11 cellular contexts compared by ENCODE assay signal in genomic region chr4:36303430-36304137, GRCh38. TPM values are rescaled to one million over a fixed set of nuclear protein-coding genes. Genes with fewer than 3 reads are reported as not detected.
A peak's percentile ranks its signal among the peaks of the same experiment; 100 is the strongest.
DNase-seq lines count a peak whose midpoint lies in the region; ATAC-seq and TF ChIP-seq lines count a peak whose summit lies in the region.
"Had no signal": no experiment of that assay in that cellular context is flagged by ENCODE, and none has a peak within 500 bp of the region (broad histone marks: within the 10 kb centered on the region; RNA-seq: fewer than 3 reads in every experiment).

No MANE protein-coding gene starts in this region.

- intact Hi-C loops in CD14-positive monocyte (cut with micrococcal nuclease) = no loop called here

- DNase-seq in CD14-positive monocyte (ENCODE audit: low spot score) = no peak
- peak; percentile 91 for DNase-seq in SKM-1 treated with dmso at 0.1 percent for 144 hours (lab: John Stamatoyannopoulos, UW; ENCODE audit: unreplicated experiment)
- no peak for DNase-seq in pons (ENCODE audit: low spot score)
- no peak for DNase-seq in kidney glomerular epithelial cell (lab: John Stamatoyannopoulos, UW)
- DNase-seq in amniotic stem cell (lab: John Stamatoyannopoulos, UW) = no peak
- no peak for DNase-seq in right atrium auricular region (ENCODE audit: low spot score)
- DNase-seq: C1 segment of cervical spinal cord, small intestine had no signal

- H3K27ac ChIP-seq in right atrium auricular region = no peak overlapping the region

- no peaks in the 10 kb centered on the region for H3K9me3 Mint-ChIP-seq in CD14-positive monocyte

- no peaks in the 10 kb centered on the region for H3K4me1 ChIP-seq in right atrium auricular region

- peaks cover 0 to 2% of the 10 kb centered on the region in 2 donors for H3K36me3 Mint-ChIP-seq in CD14-positive monocyte

- H3K36me3 ChIP-seq in right atrium auricular region = no peaks in the 10 kb centered on the region

- peak overlapping the region; percentile 46 to 86 (median 72) for H3K27ac Mint-ChIP-seq in CD14-positive monocyte
- H3K27ac Mint-ChIP-seq: activated T-helper 1 cell treated with anti-CD3 and anti-CD28 coated beads, Interleukin-12 subunit alpha, Interleukin-12 subunit beta, Interleukin-2, Interleukin-4 antibody, amounts not matched to agents 30 ng/mL and 10 ng/mL and 1 ng/mL, durations not matched to agents 14 hours and 24 hours and 36 hours had no signal

- H3K4me1 Mint-ChIP-seq in CD14-positive monocyte = peaks cover 39% of the 10 kb centered on the region

- ATAC-seq in GM19397 (IDR thresholded peaks at IDR 0.05; ENCODE audit: unreplicated experiment) (peak; percentile 84), HG03064 (IDR thresholded peaks at IDR 0.05; ENCODE audit: low read depth, unreplicated experiment) (peak; percentile 92)

- H3K4me3 Mint-ChIP-seq in CD14-positive monocyte = no peak overlapping the region
- H3K4me3 Mint-ChIP-seq: activated T-helper 1 cell treated with anti-CD3 and anti-CD28 coated beads, Interleukin-12 subunit alpha, Interleukin-12 subunit beta, Interleukin-2, Interleukin-4 antibody, amounts not matched to agents 30 ng/mL and 10 ng/mL and 1 ng/mL, durations not matched to agents 14 hours and 24 hours and 36 hours had no signal

- TF ChIP-seq CTCF in CD14-positive monocyte (IDR thresholded peaks at IDR 0.05) (no peak), right atrium auricular region (IDR thresholded peaks at IDR 0.05) (no peak)

- H3K4me3 ChIP-seq in right atrium auricular region = no peak overlapping the region

- H3K9me3 ChIP-seq in right atrium auricular region = no peaks in the 10 kb centered on the region

- H3K27me3 Mint-ChIP-seq in CD14-positive monocyte (ENCODE audit: low read depth in 3 of 3) = peaks cover 0 to 2% (median 2%) of the 10 kb centered on the region in 3 donors

- no peaks in the 10 kb centered on the region for H3K27me3 ChIP-seq in right atrium auricular region

RNA-seq across cellular contexts. Expression of gene DTHD1, which starts 22.2 kb away (rescaled TPM):
- not detected for polyA plus RNA-seq in CD14-positive monocyte
- under 1 TPM in 1 of 2 donors, not detected in 1; 0.16 TPM for total RNA-seq in right atrium auricular region

RNA-seq across cellular contexts. Expression of gene ARAP2, which starts 59.3 kb away (rescaled TPM):
- polyA plus RNA-seq in CD14-positive monocyte = 1 to 10 TPM; 4.6 to 5.6 TPM
- total RNA-seq in right atrium auricular region = 10 to 100 TPM in 1 of 2 donors, 1 to 10 TPM in 1; 5.7 to 10.1 TPM
